8 cellular contexts compared by ENCODE assay signal in the genomic region with DNA sequence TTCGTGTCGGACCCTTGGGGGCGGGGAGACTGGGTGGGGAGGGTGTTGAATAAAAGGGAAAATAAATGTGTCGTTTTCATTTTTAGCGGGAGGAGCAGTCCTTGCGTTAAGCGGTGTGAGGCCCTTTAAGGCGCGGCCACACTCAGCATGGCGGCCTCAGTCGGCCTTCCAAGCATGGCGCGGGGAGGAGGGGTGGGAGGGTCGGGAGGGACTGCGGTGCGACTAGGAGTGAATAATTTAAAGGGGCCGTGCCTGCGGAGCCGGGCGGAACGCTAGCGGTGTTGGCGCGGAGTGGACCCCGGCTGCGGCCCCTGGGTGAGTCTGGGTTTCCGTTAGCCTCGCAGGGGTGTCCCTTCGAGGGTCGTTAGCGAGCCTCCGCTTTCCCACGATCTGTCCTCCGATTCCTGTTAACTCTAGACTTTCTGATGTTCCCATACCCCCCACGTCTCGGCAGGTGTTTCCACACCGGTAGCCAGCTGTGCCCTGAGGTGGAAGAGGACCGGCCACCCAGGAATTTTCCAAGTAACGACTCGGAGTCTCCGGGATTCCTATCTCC. TPM values are rescaled to one million over a fixed set of nuclear protein-coding genes. Genes with fewer than 3 reads are reported as not detected.
A peak's percentile ranks its signal among the peaks of the same experiment; 100 is the strongest.
DNase-seq lines count a peak whose midpoint lies in the region; ATAC-seq and TF ChIP-seq lines count a peak whose summit lies in the region.

No MANE protein-coding gene starts in this region.

- TF ChIP-seq CTCF in left ventricle myocardium inferior (IDR thresholded peaks at IDR 0.05; ENCODE audit: borderline replicate concordance) (no peak), prostate gland (IDR thresholded peaks at IDR 0.05) (no peak), upper lobe of left lung (IDR thresholded peaks at IDR 0.05) (no peak)

- H3K4me3 Mint-ChIP-seq in T-helper 2 cell treated with Interferon-gamma antibody and Interleukin-4, amounts not matched to agents 5 μg/mL and 100 μg/mL, for 36 hours = peak overlapping the region; percentile 94

- H3K27ac ChIP-seq in angular gyrus (ENCODE audit: low read depth, low read length) (peak overlapping the region; percentile 98), left ventricle myocardium inferior (replicated peaks) (peak overlapping the region; percentile 93), prostate gland (peak overlapping the region; percentile 86 to 91), upper lobe of left lung (peak overlapping the region; percentile 91 to 98 (median 95))

- H3K27ac Mint-ChIP-seq in T-helper 2 cell treated with Interferon-gamma antibody and Interleukin-4, amounts not matched to agents 5 μg/mL and 100 μg/mL, for 36 hours = peak overlapping the region; percentile 76

- 1% methylated on average over 41 of the region's 41 CpGs for WGBS in prostate gland
- WGBS in upper lobe of left lung, 2 donors = 1 to 2% methylated on average over 21 to 29 of the region's 41 CpGs

- H3K4me3 ChIP-seq in left ventricle myocardium inferior = peak overlapping the region; percentile 95
- peak overlapping the region; percentile 85 to 93 for H3K4me3 ChIP-seq in prostate gland
- H3K4me3 ChIP-seq in upper lobe of left lung = peak overlapping the region; percentile 51 to 94 (median 76)

- peaks cover 50% of the 10 kb centered on the region for H3K36me3 ChIP-seq in left ventricle myocardium inferior
- H3K36me3 ChIP-seq in prostate gland = no peaks in the 10 kb centered on the region
- H3K36me3 ChIP-seq in upper lobe of left lung = peaks cover 2 to 50% (median 30%) of the 10 kb centered on the region in 4 donors

- intact Hi-C loops in left ventricle myocardium inferior (cut with micrococcal nuclease) (no loop called here), prostate gland (cut with DNase I) (loop anchor here (5.0 to 10.0 kb wide), 3 partner anchors 47 to 393 kb away; a partner anchor contains a TSS)

- H3K36me3 Mint-ChIP-seq in T-helper 2 cell treated with Interferon-gamma antibody and Interleukin-4, amounts not matched to agents 5 μg/mL and 100 μg/mL, for 36 hours (ENCODE audit: low read depth) = peaks cover 10% of the 10 kb centered on the region

- TF ChIP-seq EP300 in upper lobe of left lung (IDR thresholded peaks at IDR 0.05) = peak in 1 of 4 donors; percentile 43

- H3K9me3 Mint-ChIP-seq in T-helper 2 cell treated with Interferon-gamma antibody and Interleukin-4, amounts not matched to agents 5 μg/mL and 100 μg/mL, for 36 hours = no peaks in the 10 kb centered on the region

- H3K4me1 ChIP-seq in left ventricle myocardium inferior (peaks cover 38% of the 10 kb centered on the region), prostate gland (replicated peaks) (no peaks in the 10 kb centered on the region), upper lobe of left lung (peaks cover 13 to 28% (median 19%) of the 10 kb centered on the region in 4 donors)

- no peaks in the 10 kb centered on the region for H3K27me3 ChIP-seq in left ventricle myocardium inferior (ENCODE audit: low read depth)
- no peaks in the 10 kb centered on the region for H3K27me3 ChIP-seq in prostate gland (replicated peaks; ENCODE audit: insufficient read depth)
- H3K27me3 ChIP-seq in upper lobe of left lung = no peaks in the 10 kb centered on the region

- DNase-seq in NCI-H2081 (lab: John Stamatoyannopoulos, UW) (peak; percentile 78 to 84), NCI-H2081 treated with DMSO at 0.1 percent for 48 hours (lab: John Stamatoyannopoulos, UW) (no peak), NCI-H1436 treated with DMSO at 0.1 percent for 48 hours (lab: John Stamatoyannopoulos, UW) (peak; percentile 20), left ventricle myocardium inferior (peak; percentile 88), prostate gland (ENCODE audit: low spot score) (peak; percentile 84), upper lobe of left lung (peak; percentile 85 to 96)
- DNase-seq in T-helper 2 cell treated with Interferon-gamma antibody and Interleukin-4, amounts not matched to agents 5 μg/mL and 100 μg/mL, for 36 hours (ENCODE audit: low spot score) = peak; percentile 77

- H3K9me3 ChIP-seq in left ventricle myocardium inferior (replicated peaks) (no peaks in the 10 kb centered on the region), prostate gland (no peaks in the 10 kb centered on the region), upper lobe of left lung (no peaks in the 10 kb centered on the region)

- peak; percentile 59 for TF ChIP-seq POLR2A in prostate gland (IDR thresholded peaks at IDR 0.05)
- peak in 1 of 4 donors; percentile 57 for TF ChIP-seq POLR2A in upper lobe of left lung (IDR thresholded peaks at IDR 0.05)

- H3K4me1 Mint-ChIP-seq in T-helper 2 cell treated with Interferon-gamma antibody and Interleukin-4, amounts not matched to agents 5 μg/mL and 100 μg/mL, for 36 hours (ENCODE audit: low read depth) = peaks cover 13% of the 10 kb centered on the region

- peak; percentile 87 to 88 for ATAC-seq in upper lobe of left lung (ENCODE audit: low FRiP score in 2 of 2)

- H3K27me3 Mint-ChIP-seq in T-helper 2 cell treated with Interferon-gamma antibody and Interleukin-4, amounts not matched to agents 5 μg/mL and 100 μg/mL, for 36 hours (ENCODE audit: low read depth) = no peaks in the 10 kb centered on the region

RNA-seq across cellular contexts. Expression of a gene that starts 1.5 kb away (rescaled TPM):
- 52.7 TPM for total RNA-seq in left ventricle myocardium inferior
- 10 to 100 TPM; 74.6 to 75.2 TPM for total RNA-seq in prostate gland
- 100 to 1,000 TPM; 125 to 412 (median 328) TPM for total RNA-seq in upper lobe of left lung

RNA-seq across cellular contexts. Expression of a gene that starts 11.6 kb away (rescaled TPM):
- 16.8 TPM for total RNA-seq in left ventricle myocardium inferior
- total RNA-seq in prostate gland = 10 to 100 TPM; 13.4 to 24.8 TPM
- 100 to 1,000 TPM in 2 of 6 donors, 10 to 100 TPM in 4; 12.9 to 118 (median 69.7) TPM for total RNA-seq in upper lobe of left lung

RNA-seq across cellular contexts. Expression of a gene that starts 18.1 kb away (rescaled TPM):
- 88.5 TPM for total RNA-seq in left ventricle myocardium inferior
- total RNA-seq in prostate gland = 100 to 1,000 TPM; 104 to 116 TPM
- total RNA-seq in upper lobe of left lung = 100 to 1,000 TPM in 1 of 6 donors, 10 to 100 TPM in 5; 31.1 to 116 (median 57.8) TPM

RNA-seq across cellular contexts. Expression of a gene that starts 45.2 kb away (rescaled TPM):
- total RNA-seq in left ventricle myocardium inferior (1.2 TPM), prostate gland (10 to 100 TPM; 13.1 to 17.4 TPM), upper lobe of left lung (1 to 10 TPM; 2.3 to 9.1 (median 5.4) TPM)
